In the genomic region with DNA sequence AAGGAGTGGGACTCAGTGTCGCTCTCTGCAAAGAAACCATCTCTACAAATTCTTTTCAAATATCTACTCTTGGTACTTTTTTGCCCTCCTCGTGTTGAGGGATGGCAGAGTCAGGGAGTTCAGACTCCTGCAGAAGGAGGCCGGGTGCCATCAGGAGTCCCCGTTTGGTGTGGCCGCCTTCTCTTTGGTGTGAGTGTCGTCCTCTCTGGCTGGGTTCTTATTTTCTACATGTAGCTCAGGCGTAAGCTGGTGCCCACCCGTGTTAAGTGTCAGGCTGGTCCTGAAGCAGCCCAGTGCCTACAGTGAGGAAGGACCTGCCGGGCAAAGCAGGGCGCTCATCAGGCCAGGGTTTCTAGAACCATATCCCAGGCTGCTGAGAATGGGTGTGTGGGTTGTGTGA, we compare ENCODE assay signal across 14 cellular contexts. TPM values are rescaled to one million over a fixed set of nuclear protein-coding genes. Genes with fewer than 3 reads are reported as not detected.
A peak's percentile ranks its signal among the peaks of the same experiment; 100 is the strongest.
DNase-seq lines count a peak whose midpoint lies in the region; ATAC-seq and TF ChIP-seq lines count a peak whose summit lies in the region.
"Had no signal": no experiment of that assay in that cellular context is flagged by ENCODE, and none has a peak within 500 bp of the region (broad histone marks: within the 10 kb centered on the region; RNA-seq: fewer than 3 reads in every experiment).

No MANE protein-coding gene starts in this region.

- ATAC-seq in GM19397 (IDR thresholded peaks at IDR 0.05; ENCODE audit: unreplicated experiment), result no peak

- intact Hi-C loops in breast epithelium (cut with DNase I; ENCODE audit: low total_unique reads), result no loop called here
- intact Hi-C loops in prostate gland (cut with DNase I), result no loop called here

- H3K9me3 ChIP-seq in breast epithelium (no peaks in the 10 kb centered on the region), prostate gland (no peaks in the 10 kb centered on the region)
- H3K9me3 ChIP-seq: adrenal gland, vagina had no signal

- WGBS in prostate gland, result 94% methylated on average over 10 of the region's 10 CpGs

- H3K36me3 ChIP-seq in breast epithelium (no peaks in the 10 kb centered on the region), prostate gland (no peaks in the 10 kb centered on the region)

- DNase-seq in activated CD8-positive, alpha-beta memory T cell treated with anti-CD3 and anti-CD28 coated beads for 24 hours, result peak; percentile 50
- DNase-seq in activated CD8-positive, alpha-beta memory T cell treated with anti-CD3 and anti-CD28 coated beads, Interleukin-2, amount 50 U/mL, for 48 hours, result no peak
- no peak for DNase-seq in RWPE1 (ENCODE audit: low spot score)
- DNase-seq in breast epithelium (ENCODE audit: low spot score in 2 of 2), result no peak
- DNase-seq in prostate gland (ENCODE audit: low spot score), result no peak
- DNase-seq in HuH-7 (ENCODE audit: low spot score), result no peak
- no peak for DNase-seq in effector CD4-positive, alpha-beta T cell
- DNase-seq: adrenal gland, hippocampal formation, NCI-H1417 treated with DMSO at 0.1 percent for 48 hours, retina had no signal

- H3K27ac ChIP-seq in RWPE1 (peak overlapping the region; percentile 92), breast epithelium (peak overlapping the region; percentile 18 to 26), prostate gland (peak overlapping the region; percentile 70 to 74)
- H3K27ac ChIP-seq: adrenal gland, cardiac muscle cell, vagina had no signal

- TF ChIP-seq POLR2A in breast epithelium (IDR thresholded peaks at IDR 0.05), result no peak
- TF ChIP-seq POLR2A in prostate gland (IDR thresholded peaks at IDR 0.05), result no peak

- TF ChIP-seq CTCF in RWPE1 (conservative IDR thresholded peaks at IDR 0.05; ENCODE audit: low read depth) (no peak), breast epithelium (IDR thresholded peaks at IDR 0.05) (no peak), prostate gland (IDR thresholded peaks at IDR 0.05) (no peak)

- CTCF ChIA-PET in RWPE1 (lab: Yijun Ruan, JAX), result interaction anchor here (1.7 kb wide), 1 partner anchor 302 kb away, joined by 6 read pairs; no protein-coding TSS in a partner anchor

- POLR2A ChIA-PET in RWPE1 (lab: Yijun Ruan, JAX; ENCODE audit: low non-redundant PET), result no interaction called here

- H3K4me1 ChIP-seq in breast epithelium (no peaks in the 10 kb centered on the region), prostate gland (replicated peaks) (peaks cover 7% of the 10 kb centered on the region)

- H3K4me3 ChIP-seq in breast epithelium (no peak overlapping the region), prostate gland (no peak overlapping the region)
- H3K4me3 ChIP-seq: adrenal gland, cardiac muscle cell, vagina had no signal

- no peaks in the 10 kb centered on the region for H3K27me3 ChIP-seq in breast epithelium
- H3K27me3 ChIP-seq in prostate gland (replicated peaks; ENCODE audit: insufficient read depth), result no peaks in the 10 kb centered on the region
- H3K27me3 ChIP-seq: adrenal gland, cardiac muscle cell, vagina had no signal

RNA-seq across cellular contexts. Expression of gene OTULIN, which starts 37.0 kb away (rescaled TPM):
- total RNA-seq in breast epithelium (10 to 100 TPM; 31.0 to 63.7 (median 47.2) TPM), prostate gland (10 to 100 TPM; 35.5 to 51.8 TPM)

Comparison
In these comparisons a context has a peak if more than half of its experiments do, and no peak if none do; other contexts are left out.
1. H3K27ac ChIP-seq: peak in every context shown above with its lines; median percentile 92 in RWPE1; 72 in prostate gland; 22 in breast epithelium.